ENCODE assay signal across 8 cellular contexts in the genomic region with DNA sequence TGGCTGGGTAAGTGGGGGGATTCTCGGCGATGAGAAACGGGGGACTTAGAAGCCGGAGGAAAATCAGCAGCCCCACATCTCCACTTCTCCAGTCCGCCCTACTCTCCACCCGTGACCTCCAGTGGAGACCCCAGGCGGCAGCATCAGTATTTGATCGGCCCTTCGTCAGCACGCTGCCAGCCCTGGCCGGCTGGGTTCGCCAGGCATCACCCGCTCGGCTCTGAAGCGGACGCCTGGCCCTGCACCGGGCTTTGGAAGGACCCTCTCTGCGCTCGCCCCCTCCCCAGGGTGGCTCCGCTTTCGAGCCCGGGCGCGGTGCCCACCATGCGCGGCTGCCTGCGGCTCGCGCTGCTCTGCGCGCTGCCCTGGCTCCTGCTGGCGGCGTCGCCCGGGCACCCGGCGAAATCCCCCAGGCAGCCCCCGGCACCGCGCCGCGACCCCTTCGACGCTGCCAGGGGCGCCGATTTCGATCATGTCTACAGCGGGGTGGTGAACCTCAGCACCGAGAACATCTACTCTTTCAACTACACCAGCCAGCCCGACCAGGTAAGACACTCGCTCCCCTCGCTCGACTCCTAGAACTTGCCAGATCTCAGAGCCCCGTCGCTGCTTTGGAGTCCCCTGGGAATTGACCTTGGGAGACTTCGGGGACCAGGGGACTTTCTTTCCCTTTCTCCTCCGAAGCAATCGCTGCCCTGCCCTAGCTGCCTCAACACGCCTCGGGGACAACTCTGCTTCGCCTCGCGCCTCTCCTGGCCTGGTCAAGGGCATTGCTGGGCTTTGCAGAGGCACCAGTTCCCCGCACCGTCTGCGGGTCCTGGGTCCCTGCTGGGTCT. TPM values are rescaled to one million over a fixed set of nuclear protein-coding genes. Genes with fewer than 3 reads are reported as not detected.
DNase-seq lines count a peak whose midpoint lies in the region; ATAC-seq and TF ChIP-seq lines count a peak whose summit lies in the region.

No MANE protein-coding gene starts in this region.

- H3K36me3 Mint-ChIP-seq in activated CD8-positive, alpha-beta memory T cell treated with anti-CD3 and anti-CD28 coated beads, Interleukin-2, amount 10 ng/mL, durations not matched to agents 7 days and 5 days, result peaks cover 30% of the 10 kb centered on the region
- H3K36me3 Mint-ChIP-seq in nephron progenitor cell (ENCODE audit: low read depth), result no peaks in the 10 kb centered on the region

- peak; percentile 79 for DNase-seq in D341Med (ENCODE audit: low spot score)
- peak; percentile 68 for DNase-seq in activated CD8-positive, alpha-beta memory T cell treated with anti-CD3 and anti-CD28 coated beads, Interleukin-2, amount 10 ng/mL, durations not matched to agents 7 days and 5 days
- DNase-seq in nephron progenitor cell, result peak; percentile 58
- DNase-seq in upper lobe of right lung, result no peak
- DNase-seq in pons (ENCODE audit: low spot score), result no peak

- H3K9me3 ChIP-seq in esophagus (ENCODE audit: control insufficient read depth in 2 of 2, insufficient read depth in 1 of 2, low read depth in 1 of 2, low read length in 1 of 2) (no peaks in the 10 kb centered on the region), upper lobe of right lung (no peaks in the 10 kb centered on the region)

- TF ChIP-seq CTCF in KMS-11 (conservative IDR thresholded peaks at IDR 0.05; ENCODE audit: low read depth, low read length) (no peak), nephron progenitor cell (IDR thresholded peaks at IDR 0.05) (no peak), upper lobe of right lung (IDR thresholded peaks at IDR 0.05) (no peak)

- H3K27ac ChIP-seq in KMS-11 (peak overlapping the region; percentile 31), esophagus (ENCODE audit: low read depth in 2 of 2, low read length in 1 of 2) (peak overlapping the region; percentile 59 to 63), upper lobe of right lung (peak overlapping the region; percentile 67)

- H3K27me3 ChIP-seq in KMS-11 (ENCODE audit: insufficient read depth, low read depth), result no peaks in the 10 kb centered on the region; the same call in 1 of the 2 replicates
- no peaks in the 10 kb centered on the region for H3K27me3 ChIP-seq in esophagus (ENCODE audit: control insufficient read depth in 1 of 2, insufficient read depth in 2 of 2, low read length in 2 of 2)
- H3K27me3 ChIP-seq in upper lobe of right lung, result peaks cover 19% of the 10 kb centered on the region

- H3K36me3 ChIP-seq in KMS-11 (ENCODE audit: insufficient read depth) (no peaks in the 10 kb centered on the region), esophagus (ENCODE audit: control insufficient read depth in 2 of 2, insufficient read depth in 2 of 2, low read length in 1 of 2) (no peaks in the 10 kb centered on the region), upper lobe of right lung (no peaks in the 10 kb centered on the region)

- no peaks in the 10 kb centered on the region for H3K27me3 Mint-ChIP-seq in activated CD8-positive, alpha-beta memory T cell treated with anti-CD3 and anti-CD28 coated beads, Interleukin-2, amount 10 ng/mL, durations not matched to agents 7 days and 5 days
- peaks cover 100% of the 10 kb centered on the region for H3K27me3 Mint-ChIP-seq in nephron progenitor cell (ENCODE audit: low read depth, poor library complexity)

- no peaks in the 10 kb centered on the region for H4K20me1 ChIP-seq in KMS-11 (ENCODE audit: insufficient read depth)

- H3K79me2 ChIP-seq in KMS-11 (ENCODE audit: insufficient read depth, low read depth), result no peaks in the 10 kb centered on the region

- WGBS in esophagus, 2 donors, result 1% methylated on average over 64 to 66 of the region's 66 CpGs

- H3K4me3 Mint-ChIP-seq in activated CD8-positive, alpha-beta memory T cell treated with anti-CD3 and anti-CD28 coated beads, Interleukin-2, amount 10 ng/mL, durations not matched to agents 7 days and 5 days, result peak overlapping the region; percentile 99
- H3K4me3 Mint-ChIP-seq in nephron progenitor cell, result peak overlapping the region; percentile 90

- peak overlapping the region; percentile 80 for H3K4me2 ChIP-seq in KMS-11

- CTCF ChIA-PET in activated CD8-positive, alpha-beta memory T cell treated with anti-CD3 and anti-CD28 coated beads, Interleukin-2, amount 10 ng/mL, durations not matched to agents 7 days and 5 days (lab: Charles Lee), result interaction anchor here (1.0 to 2.7 kb wide), 6 partner anchors 9 to 45 kb away, joined by 3 to 11 read pairs (median 5); a partner anchor contains a TSS

- H3K4me1 ChIP-seq in KMS-11 (ENCODE audit: low read depth, poor library complexity, severe bottlenecking), result peaks cover 11% of the 10 kb centered on the region
- H3K4me1 ChIP-seq in esophagus (ENCODE audit: control insufficient read depth in 2 of 2, insufficient read depth in 2 of 2, low read length in 1 of 2), result peaks cover 3 to 4% of the 10 kb centered on the region in 2 donors
- H3K4me1 ChIP-seq in upper lobe of right lung, result peaks cover 7% of the 10 kb centered on the region

- intact Hi-C loops in upper lobe of right lung (cut with DNase I), result no loop called here

- H3K27ac Mint-ChIP-seq in activated CD8-positive, alpha-beta memory T cell treated with anti-CD3 and anti-CD28 coated beads, Interleukin-2, amount 10 ng/mL, durations not matched to agents 7 days and 5 days, result peak overlapping the region; percentile 100
- no peak overlapping the region for H3K27ac Mint-ChIP-seq in nephron progenitor cell

- H3K4me3 ChIP-seq in KMS-11 (IDR thresholded peaks at IDR 0.05; ENCODE audit: insufficient read depth, low read depth, low read length) (peak overlapping the region; percentile 89), esophagus (ENCODE audit: low read depth in 1 of 2, low read length in 2 of 2) (peak overlapping the region; percentile 69 to 75), upper lobe of right lung (peak overlapping the region; percentile 63)

- H2AFZ ChIP-seq in KMS-11 (ENCODE audit: low read depth), result peak overlapping the region; percentile 96

- peaks cover 49% of the 10 kb centered on the region for H3K4me1 Mint-ChIP-seq in activated CD8-positive, alpha-beta memory T cell treated with anti-CD3 and anti-CD28 coated beads, Interleukin-2, amount 10 ng/mL, durations not matched to agents 7 days and 5 days
- peaks cover 15% of the 10 kb centered on the region for H3K4me1 Mint-ChIP-seq in nephron progenitor cell

- H3K9ac ChIP-seq in KMS-11, result peak overlapping the region; percentile 43; the same call in 1 of the 2 replicates

- ATAC-seq in GM21423 (IDR thresholded peaks at IDR 0.05; ENCODE audit: unreplicated experiment) (peak; percentile 26), upper lobe of right lung (peak; percentile 70)
- peak; percentile 52 for ATAC-seq in activated CD8-positive, alpha-beta memory T cell treated with anti-CD3 and anti-CD28 coated beads, Interleukin-2, amount 10 ng/mL, durations not matched to agents 7 days and 5 days

- no peaks in the 10 kb centered on the region for H3K9me3 Mint-ChIP-seq in activated CD8-positive, alpha-beta memory T cell treated with anti-CD3 and anti-CD28 coated beads, Interleukin-2, amount 10 ng/mL, durations not matched to agents 7 days and 5 days (ENCODE audit: low read depth)
- no peaks in the 10 kb centered on the region for H3K9me3 Mint-ChIP-seq in nephron progenitor cell

RNA-seq across cellular contexts. Expression of a gene that starts 0.6 kb away (rescaled TPM):
- total RNA-seq in activated CD8-positive, alpha-beta memory T cell treated with anti-CD3 and anti-CD28 coated beads, Interleukin-2, amount 10 ng/mL, durations not matched to agents 7 days and 5 days, result 10 to 100 TPM; 31.6 to 51.9 TPM
- polyA plus RNA-seq in esophagus, result 1 to 10 TPM in 1 of 2 donors, under 1 TPM in 1; 0.41 to 1.0 TPM
- 3.5 TPM for total RNA-seq in upper lobe of right lung

RNA-seq across cellular contexts. Expression of a gene that starts 18.0 kb away (rescaled TPM):
- 10 to 100 TPM; 18.9 TPM for total RNA-seq in activated CD8-positive, alpha-beta memory T cell treated with anti-CD3 and anti-CD28 coated beads, Interleukin-2, amount 10 ng/mL, durations not matched to agents 7 days and 5 days
- polyA plus RNA-seq in esophagus, result 1 to 10 TPM; 2.7 to 2.8 TPM
- total RNA-seq in upper lobe of right lung, result 13.1 TPM

Comparison
In these comparisons a context has a peak if more than half of its experiments do, and no peak if none do; other contexts are left out.
1. DNase-seq: peak in D341Med (single experiment), activated CD8-positive, alpha-beta memory T cell treated with anti-CD3 and anti-CD28 coated beads, Interleukin-2, amount 10 ng/mL, durations not matched to agents 7 days and 5 days (single experiment) and nephron progenitor cell (single experiment); none in upper lobe of right lung (single experiment) and pons (single experiment).
2. Peak in every context shown above with its lines, with median percentiles within 50 percentile points of each other: ATAC-seq, H3K27ac ChIP-seq and H3K4me3 ChIP-seq.